ENCODE assay signal across 13 cellular contexts in genomic region chr14:37819155-37820015, GRCh38.
DNase-seq lines count a peak whose midpoint lies in the region; ATAC-seq and TF ChIP-seq lines count a peak whose summit lies in the region.
"Had no signal": no experiment of that assay in that cellular context is flagged by ENCODE, and none has a peak within 500 bp of the region (broad histone marks: within the 10 kb centered on the region; RNA-seq: fewer than 3 reads in every experiment).

No MANE protein-coding gene starts in this region.

- H3K9me3 Mint-ChIP-seq in CD4-positive, alpha-beta memory T cell = peaks cover 0 to 3% (median 0%) of the 10 kb centered on the region in 8 donors

- DNase-seq in BJ (ENCODE audit: low read depth) (peak; percentile 16), LHCN-M2 (ENCODE audit: low read depth) (peak; percentile 89), dorsolateral prefrontal cortex (no peak), myocyte (ENCODE audit: low read depth) (peak; percentile 84), DMS153 treated with DMSO at 0.1 percent for 48 hours (lab: John Stamatoyannopoulos, UW; ENCODE audit: unreplicated experiment) (no peak)
- no peak for DNase-seq in CD4-positive, alpha-beta memory T cell
- DNase-seq in activated CD4-positive, alpha-beta T cell treated with anti-CD3 and anti-CD28 coated beads, Interleukin-2, amount 50 U/mL, for 1 hour = no peak
- DNase-seq: naive thymus-derived CD4-positive, alpha-beta T cell; stimulated activated CD4-positive, alpha-beta T cell treated with anti-CD3 and anti-CD28 coated beads, Interleukin-12 subunit alpha, Interleukin-12 subunit beta, amount 100 ng/mL, for 4 hours; stimulated activated CD8-positive, alpha-beta memory T cell treated with anti-CD3 and anti-CD28 coated beads, Interleukin-4, amount 100 ng/mL, for 48 hours had no signal

- no peak for ATAC-seq in GM18858 (IDR thresholded peaks at IDR 0.05; ENCODE audit: unreplicated experiment)
- ATAC-seq: naive thymus-derived CD4-positive, alpha-beta T cell; Panc1 had no signal

- H3K9me3 ChIP-seq in CD4-positive, alpha-beta memory T cell (ENCODE audit: control insufficient read depth in 1 of 2, low read length in 2 of 2) = no peaks in the 10 kb centered on the region

- no peaks in the 10 kb centered on the region for H3K36me3 Mint-ChIP-seq in CD4-positive, alpha-beta memory T cell
- H3K36me3 Mint-ChIP-seq: activated naive CD8-positive, alpha-beta T cell; naive thymus-derived CD4-positive, alpha-beta T cell had no signal

- intact Hi-C loops in dorsolateral prefrontal cortex (cut with DNase I) = no loop called here
- intact Hi-C loops in CD4-positive, alpha-beta memory T cell (cut with micrococcal nuclease) = no loop called here

- POLR2A ChIA-PET in BJ (lab: Charles Lee) = no interaction called here
- POLR2A ChIA-PET in CD4-positive, alpha-beta memory T cell (lab: Charles Lee; ENCODE audit: partially characterized antibody) = no interaction called here

- peak overlapping the region in 32 of 59 donors; percentile 5 to 70 (median 40) for H3K27ac ChIP-seq in dorsolateral prefrontal cortex
- H3K27ac ChIP-seq in CD4-positive, alpha-beta memory T cell (ENCODE audit: low read depth, low read length) = no peak overlapping the region

- CTCF ChIA-PET in BJ (lab: Yijun Ruan, JAX) = interaction anchor here (1.6 kb wide), 1 partner anchor 18 kb away, joined by 5 read pairs; no protein-coding TSS in a partner anchor
- CTCF ChIA-PET in CD4-positive, alpha-beta memory T cell (lab: Charles Lee; ENCODE audit: partially characterized antibody) = no interaction called here

- H3K4me1 ChIP-seq in CD4-positive, alpha-beta memory T cell (ENCODE audit: insufficient read depth, low read length) = no peaks in the 10 kb centered on the region

- H3K4me1 Mint-ChIP-seq in CD4-positive, alpha-beta memory T cell = peaks cover 0 to 3% (median 0%) of the 10 kb centered on the region in 4 donors

- H3K36me3 ChIP-seq in BJ (ENCODE audit: control insufficient read depth, insufficient read depth, low read length) = no peaks in the 10 kb centered on the region
- no peaks in the 10 kb centered on the region for H3K36me3 ChIP-seq in CD4-positive, alpha-beta memory T cell (ENCODE audit: insufficient read depth, low read length)

- H3K27me3 ChIP-seq in BJ (ENCODE audit: control insufficient read depth, insufficient read depth, low read length) (no peaks in the 10 kb centered on the region), dorsolateral prefrontal cortex (no peaks in the 10 kb centered on the region)
- H3K27me3 ChIP-seq in CD4-positive, alpha-beta memory T cell (ENCODE audit: insufficient read depth, low read length) = no peaks in the 10 kb centered on the region

- no peak overlapping the region for H3K27ac Mint-ChIP-seq in CD4-positive, alpha-beta memory T cell
- H3K27ac Mint-ChIP-seq: activated naive CD8-positive, alpha-beta T cell; naive thymus-derived CD4-positive, alpha-beta T cell had no signal

- TF ChIP-seq CTCF in BJ (IDR thresholded peaks at IDR 0.05; ENCODE audit: insufficient read depth, low read depth, low read length) (no peak), dorsolateral prefrontal cortex (IDR thresholded peaks at IDR 0.05 in 54 of 56, conservative IDR thresholded peaks at IDR 0.05 in 2 of 56; ENCODE audit: low read depth in 1 of 56, partially characterized antibody in 56 of 56) (no peak)

- H3K27me3 Mint-ChIP-seq in CD4-positive, alpha-beta memory T cell = peaks cover 4 to 6% of the 10 kb centered on the region in 2 donors

- H3K4me3 Mint-ChIP-seq in CD4-positive, alpha-beta memory T cell = no peak overlapping the region
- H3K4me3 Mint-ChIP-seq: activated naive CD8-positive, alpha-beta T cell; naive thymus-derived CD4-positive, alpha-beta T cell had no signal

- H3K4me3 ChIP-seq in BJ (ENCODE audit: low read depth, low read length) (no peak overlapping the region), dorsolateral prefrontal cortex (no peak overlapping the region)
- H3K4me3 ChIP-seq in CD4-positive, alpha-beta memory T cell (ENCODE audit: low read length in 2 of 2) = no peak overlapping the region

Comparison
In these comparisons a context has a peak if more than half of its experiments do, and no peak if none do; other contexts are left out.
1. DNase-seq: peak in BJ (single experiment), LHCN-M2 (single experiment) and myocyte (single experiment); none in dorsolateral prefrontal cortex (0 of 10), CD4-positive, alpha-beta memory T cell (0 of 5), activated CD4-positive, alpha-beta T cell treated with anti-CD3 and anti-CD28 coated beads, Interleukin-2, amount 50 U/mL, for 1 hour (single experiment) and DMS153 treated with DMSO at 0.1 percent for 48 hours (single experiment).